ENCODE assay signal across 1 cellular context in genomic region chr13:39876258-39876657, GRCh38.
TF ChIP-seq lines count a peak whose summit lies in the region.

No MANE protein-coding gene starts in this region.

TF ChIP-seq in SK-N-SH, 30 proteins besides CTCF, POLR2A, EP300 and RAD21 (continued from another document):
- TF ChIP-seq REST (IDR thresholded peaks at IDR 0.05; ENCODE audit: low read depth, low read length) (no peak), RXRA (IDR thresholded peaks at IDR 0.05; ENCODE audit: borderline replicate concordance, low read depth) (no peak), SIN3A (IDR thresholded peaks at IDR 0.05; ENCODE audit: borderline replicate concordance, low read depth, low read length) (no peak), USF2 (IDR thresholded peaks at IDR 0.05; ENCODE audit: borderline replicate concordance, low read depth, low read length) (no peak), POLR2AphosphoS5 (IDR thresholded peaks at IDR 0.05; ENCODE audit: low read depth, low read length) (0 out of 2 replicates have a peak, but pooled peaks have one; percentile 19), CHD2 (IDR thresholded peaks at IDR 0.05; ENCODE audit: low read length, partially characterized antibody) (no peak), ELF1 (IDR thresholded peaks at IDR 0.05) (no peak)
- TF ChIP-seq, protein P1, sequence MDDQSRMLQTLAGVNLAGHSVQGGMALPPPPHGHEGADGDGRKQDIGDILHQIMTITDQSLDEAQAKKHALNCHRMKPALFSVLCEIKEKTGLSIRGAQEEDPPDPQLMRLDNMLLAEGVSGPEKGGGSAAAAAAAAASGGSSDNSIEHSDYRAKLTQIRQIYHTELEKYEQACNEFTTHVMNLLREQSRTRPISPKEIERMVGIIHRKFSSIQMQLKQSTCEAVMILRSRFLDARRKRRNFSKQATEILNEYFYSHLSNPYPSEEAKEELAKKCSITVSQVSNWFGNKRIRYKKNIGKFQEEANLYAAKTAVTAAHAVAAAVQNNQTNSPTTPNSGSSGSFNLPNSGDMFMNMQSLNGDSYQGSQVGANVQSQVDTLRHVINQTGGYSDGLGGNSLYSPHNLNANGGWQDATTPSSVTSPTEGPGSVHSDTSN (IDR thresholded peaks at IDR 0.05) = peak; percentile 84
